In the genomic region with DNA sequence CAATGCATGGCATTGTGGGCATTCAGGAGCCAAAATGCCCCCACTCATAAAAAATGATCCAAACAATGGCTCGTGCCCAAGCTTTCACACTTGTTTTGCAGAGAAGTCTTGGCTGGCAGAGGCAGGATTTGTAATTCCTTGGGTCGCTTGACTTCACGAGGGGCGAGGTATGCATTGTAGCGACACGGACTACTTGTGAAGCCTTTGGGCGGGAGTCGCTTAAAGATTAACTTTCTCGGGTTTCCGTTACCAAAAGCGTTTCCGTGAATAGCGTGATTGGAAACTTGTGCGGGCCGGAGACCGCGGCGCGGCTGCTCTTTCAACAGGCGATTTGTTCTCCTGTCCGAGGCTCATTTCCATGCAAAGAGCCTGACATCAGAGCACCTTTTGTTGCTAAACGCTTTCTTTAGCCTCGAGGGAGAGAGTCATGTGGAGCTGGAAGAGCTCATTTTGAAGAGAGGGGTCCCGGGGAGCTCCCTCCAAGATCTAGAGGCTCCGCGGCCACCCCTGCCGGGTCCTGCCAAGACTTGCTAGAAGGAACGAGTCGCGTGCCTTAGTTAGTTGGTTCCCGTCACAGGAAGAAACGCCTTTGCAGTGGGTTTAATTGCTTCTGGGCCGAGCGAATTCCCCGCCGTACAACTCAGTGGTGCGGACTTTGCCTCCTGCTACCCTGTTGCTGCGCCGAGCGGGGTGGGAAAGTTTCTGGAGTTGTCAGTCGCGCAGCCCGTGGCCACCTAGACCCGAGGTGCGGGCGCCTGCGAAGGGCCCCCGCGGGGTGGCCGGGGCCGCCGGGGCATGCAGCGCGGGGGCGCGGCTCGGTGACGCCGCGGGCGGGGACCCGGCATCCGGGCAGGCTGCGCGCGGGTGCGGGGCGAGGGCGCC, we compare ENCODE assay signal across 8 cellular contexts. TPM values are rescaled to one million over a fixed set of nuclear protein-coding genes. Genes with fewer than 3 reads are reported as not detected.
DNase-seq lines count a peak whose midpoint lies in the region; ATAC-seq, FAIRE-seq and TF ChIP-seq lines count a peak whose summit lies in the region.

A gene (plus strand): TSS at position 693 of the 882 bp plus-strand sequence. CDS start 230 bp downstream, outside the sequence.

- peaks cover 12% of the 10 kb centered on the region for H3K4me1 Mint-ChIP-seq in activated naive CD4-positive, alpha-beta T cell treated with anti-CD3 and anti-CD28 coated beads, Interleukin-2, amount 10 ng/mL, durations not matched to agents 7 days and 5 days
- H3K4me1 Mint-ChIP-seq in naive B cell: peaks cover 5 to 17% (median 7%) of the 10 kb centered on the region in 3 donors
- peaks cover 34% of the 10 kb centered on the region for H3K4me1 Mint-ChIP-seq in type B pancreatic cell (ENCODE audit: unreplicated experiment)

- H3K36me3 Mint-ChIP-seq in activated naive CD4-positive, alpha-beta T cell treated with anti-CD3 and anti-CD28 coated beads, Interleukin-2, amount 10 ng/mL, durations not matched to agents 7 days and 5 days: peaks cover 6% of the 10 kb centered on the region
- H3K36me3 Mint-ChIP-seq in naive B cell: no peaks in the 10 kb centered on the region
- no peaks in the 10 kb centered on the region for H3K36me3 Mint-ChIP-seq in type B pancreatic cell

- no peaks in the 10 kb centered on the region for H3K9me3 Mint-ChIP-seq in activated naive CD4-positive, alpha-beta T cell treated with anti-CD3 and anti-CD28 coated beads, Interleukin-2, amount 10 ng/mL, durations not matched to agents 7 days and 5 days
- peaks cover 0 to 3% (median 0%) of the 10 kb centered on the region in 7 donors for H3K9me3 Mint-ChIP-seq in naive B cell
- no peaks in the 10 kb centered on the region for H3K9me3 Mint-ChIP-seq in type B pancreatic cell

- H3K4me1 ChIP-seq in A549: peaks cover 23% of the 10 kb centered on the region

- no peak for TF ChIP-seq RAD21 in A549 (conservative IDR thresholded peaks at IDR 0.05 in 1 of 2, IDR thresholded peaks at IDR 0.05 in 1 of 2)

- DNase-seq in A549 (ENCODE audit: low read depth in 1 of 2, low spot score in 1 of 2): peak; percentile 48 to 72
- peak; percentile 35 for DNase-seq in NCI-H510A treated with DMSO at 0.1 percent for 48 hours (lab: John Stamatoyannopoulos, UW)
- DNase-seq in activated naive CD4-positive, alpha-beta T cell treated with anti-CD3 and anti-CD28 coated beads, Interleukin-2, amount 10 ng/mL, durations not matched to agents 7 days and 5 days: peak; percentile 33
- DNase-seq in foreskin fibroblast: peak; percentile 61 to 82
- DNase-seq in naive B cell: no peak
- peak; percentile 79 for DNase-seq in type B pancreatic cell (ENCODE audit: extremely low spot score, unreplicated experiment)

- CTCF ChIA-PET in A549 (lab: Yijun Ruan, JAX): no interaction called here
- CTCF ChIA-PET in activated naive CD4-positive, alpha-beta T cell treated with anti-CD3 and anti-CD28 coated beads, Interleukin-2, amount 10 ng/mL, durations not matched to agents 7 days and 5 days (lab: Charles Lee): no interaction called here

- FAIRE-seq in A549 (lab: Jason Lieb, UNC): no peak

- peak within 1 kb of the TSS; percentile 81 to 96 for H3K27ac ChIP-seq in A549

- TF ChIP-seq CTCF in A549 (IDR thresholded peaks at IDR 0.05) (no peak), foreskin fibroblast (IDR thresholded peaks at IDR 0.05; ENCODE audit: low read depth, low read length) (no peak), type B pancreatic cell (conservative IDR thresholded peaks at IDR 0.05) (no peak)

- under 1% methylated on average over 24 of the region's 69 CpGs for WGBS in A549 (ENCODE audit: missing lambda C conversion rate)

- no peak for TF ChIP-seq POLR2A in A549 (IDR thresholded peaks at IDR 0.05; ENCODE audit: low read length)

- peaks cover 64% of the 10 kb centered on the region for H3K27me3 Mint-ChIP-seq in activated naive CD4-positive, alpha-beta T cell treated with anti-CD3 and anti-CD28 coated beads, Interleukin-2, amount 10 ng/mL, durations not matched to agents 7 days and 5 days
- H3K27me3 Mint-ChIP-seq in naive B cell (peaks cover 49 to 61% (median 51%) of the 10 kb centered on the region in 3 donors), type B pancreatic cell (no peaks in the 10 kb centered on the region)

- H3K4me3 ChIP-seq in A549: peak within 1 kb of the TSS; percentile 65
- H3K4me3 ChIP-seq in foreskin fibroblast (ENCODE audit: low read depth in 1 of 2, low read length in 2 of 2): peak within 1 kb of the TSS; percentile 58 to 85

- POLR2A ChIA-PET in A549 (lab: Yijun Ruan, JAX): interaction anchor here (1.0 to 1.1 kb wide), 3 partner anchors 29 to 75 kb away, joined by 3 read pairs; no protein-coding TSS in a partner anchor

- peak; percentile 88 to 93 for ATAC-seq in A549
- ATAC-seq in GM18520 (IDR thresholded peaks at IDR 0.05; ENCODE audit: unreplicated experiment): peak; percentile 37
- peak; percentile 65 for ATAC-seq in HG03064 (IDR thresholded peaks at IDR 0.05; ENCODE audit: low read depth, unreplicated experiment)
- ATAC-seq in naive B cell (ENCODE audit: low read depth in 2 of 2): no peak

- peak within 1 kb of the TSS; percentile 76 for H3K4me3 Mint-ChIP-seq in activated naive CD4-positive, alpha-beta T cell treated with anti-CD3 and anti-CD28 coated beads, Interleukin-2, amount 10 ng/mL, durations not matched to agents 7 days and 5 days
- peak within 1 kb of the TSS; percentile 53 to 88 (median 78) for H3K4me3 Mint-ChIP-seq in naive B cell
- H3K4me3 Mint-ChIP-seq in type B pancreatic cell: peak within 1 kb of the TSS; percentile 95

- TF ChIP-seq EP300 in A549 (IDR thresholded peaks at IDR 0.05): no peak

- no peak within 1 kb of the TSS for H3K27ac Mint-ChIP-seq in activated naive CD4-positive, alpha-beta T cell treated with anti-CD3 and anti-CD28 coated beads, Interleukin-2, amount 10 ng/mL, durations not matched to agents 7 days and 5 days
- H3K27ac Mint-ChIP-seq in naive B cell (no peak within 1 kb of the TSS), type B pancreatic cell (peak within 1 kb of the TSS; percentile 100)

- H3K4me2 ChIP-seq in A549: peak within 1 kb of the TSS; percentile 95

- no peaks in the 10 kb centered on the region for H3K9me3 ChIP-seq in A549

TF ChIP-seq in A549, 52 proteins besides CTCF, POLR2A, EP300 and RAD21 (continues in another document):
- TF ChIP-seq CHD4 (IDR thresholded peaks at IDR 0.05; ENCODE audit: borderline replicate concordance) (no peak), TP53 (CRISPR knock-in tag; IDR thresholded peaks at IDR 0.05) (no peak), NR3C1 (IDR thresholded peaks at IDR 0.05) (no peak), MYC (IDR thresholded peaks at IDR 0.05; ENCODE audit: borderline replicate concordance, low read length) (no peak), CBX2 (IDR thresholded peaks at IDR 0.05; ENCODE audit: borderline replicate concordance, low read depth) (no peak), ZC3H11A (IDR thresholded peaks at IDR 0.05) (no peak), EHF (CRISPR knock-in tag; IDR thresholded peaks at IDR 0.05) (no peak), POLR2AphosphoS2 (conservative IDR thresholded peaks at IDR 0.05; ENCODE audit: low read length) (no peak), KDM1A (IDR thresholded peaks at IDR 0.05; ENCODE audit: low read depth) (no peak)
- TF ChIP-seq, protein P1, sequence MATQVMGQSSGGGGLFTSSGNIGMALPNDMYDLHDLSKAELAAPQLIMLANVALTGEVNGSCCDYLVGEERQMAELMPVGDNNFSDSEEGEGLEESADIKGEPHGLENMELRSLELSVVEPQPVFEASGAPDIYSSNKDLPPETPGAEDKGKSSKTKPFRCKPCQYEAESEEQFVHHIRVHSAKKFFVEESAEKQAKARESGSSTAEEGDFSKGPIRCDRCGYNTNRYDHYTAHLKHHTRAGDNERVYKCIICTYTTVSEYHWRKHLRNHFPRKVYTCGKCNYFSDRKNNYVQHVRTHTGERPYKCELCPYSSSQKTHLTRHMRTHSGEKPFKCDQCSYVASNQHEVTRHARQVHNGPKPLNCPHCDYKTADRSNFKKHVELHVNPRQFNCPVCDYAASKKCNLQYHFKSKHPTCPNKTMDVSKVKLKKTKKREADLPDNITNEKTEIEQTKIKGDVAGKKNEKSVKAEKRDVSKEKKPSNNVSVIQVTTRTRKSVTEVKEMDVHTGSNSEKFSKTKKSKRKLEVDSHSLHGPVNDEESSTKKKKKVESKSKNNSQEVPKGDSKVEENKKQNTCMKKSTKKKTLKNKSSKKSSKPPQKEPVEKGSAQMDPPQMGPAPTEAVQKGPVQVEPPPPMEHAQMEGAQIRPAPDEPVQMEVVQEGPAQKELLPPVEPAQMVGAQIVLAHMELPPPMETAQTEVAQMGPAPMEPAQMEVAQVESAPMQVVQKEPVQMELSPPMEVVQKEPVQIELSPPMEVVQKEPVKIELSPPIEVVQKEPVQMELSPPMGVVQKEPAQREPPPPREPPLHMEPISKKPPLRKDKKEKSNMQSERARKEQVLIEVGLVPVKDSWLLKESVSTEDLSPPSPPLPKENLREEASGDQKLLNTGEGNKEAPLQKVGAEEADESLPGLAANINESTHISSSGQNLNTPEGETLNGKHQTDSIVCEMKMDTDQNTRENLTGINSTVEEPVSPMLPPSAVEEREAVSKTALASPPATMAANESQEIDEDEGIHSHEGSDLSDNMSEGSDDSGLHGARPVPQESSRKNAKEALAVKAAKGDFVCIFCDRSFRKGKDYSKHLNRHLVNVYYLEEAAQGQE (IDR thresholded peaks at IDR 0.05): no peak
- TF ChIP-seq, protein P2, sequence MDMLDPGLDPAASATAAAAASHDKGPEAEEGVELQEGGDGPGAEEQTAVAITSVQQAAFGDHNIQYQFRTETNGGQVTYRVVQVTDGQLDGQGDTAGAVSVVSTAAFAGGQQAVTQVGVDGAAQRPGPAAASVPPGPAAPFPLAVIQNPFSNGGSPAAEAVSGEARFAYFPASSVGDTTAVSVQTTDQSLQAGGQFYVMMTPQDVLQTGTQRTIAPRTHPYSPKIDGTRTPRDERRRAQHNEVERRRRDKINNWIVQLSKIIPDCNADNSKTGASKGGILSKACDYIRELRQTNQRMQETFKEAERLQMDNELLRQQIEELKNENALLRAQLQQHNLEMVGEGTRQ (IDR thresholded peaks at IDR 0.05): peak; percentile 65

RNA-seq across cellular contexts. Expression of the gene that starts here (rescaled TPM):
- polyA plus RNA-seq in A549 (2011; rRNA removed) (3.0 and 3.2 TPM in 2 replicates), A549 (2017; fragmentation: RNase III; extraction: RNeasy Plus Mini Kit Qiagen cat#74134 plus additional on column Dnase treatment) (2.1 to 2.5 TPM (median 2.4 TPM) in 3 replicates), naive B cell (ENCODE audit: low read depth in 6 of 6) (not detected)
- 1.2 and 1.5 TPM in 2 replicates for polyA plus RNA-seq in A549 (2012; cell fraction: cytosol; rRNA removed)
- 1.5 and 1.6 TPM in 2 replicates for polyA plus RNA-seq in A549 (2012; cell fraction: nucleus; rRNA removed)
- polyA minus RNA-seq in A549 (2011; rRNA and poly(A)+ RNA removed): 5.1 and 8.4 TPM in 2 replicates
- 61.3 and 99.9 TPM in 2 replicates for total RNA-seq in type B pancreatic cell (ENCODE audit: low replicate concordance)

Comparison
In these comparisons a context has a peak if more than half of its experiments do, and no peak if none do; other contexts are left out.
1. ATAC-seq: peak in A549 (2 of 2), GM18520 (single experiment) and HG03064 (single experiment); none in naive B cell (0 of 2).
2. Peak in every context shown above with its lines, with median percentiles within 50 percentile points of each other: H3K4me3 Mint-ChIP-seq.